Comparison of ENCODE assay signal across 1 cellular context in the genomic region with DNA sequence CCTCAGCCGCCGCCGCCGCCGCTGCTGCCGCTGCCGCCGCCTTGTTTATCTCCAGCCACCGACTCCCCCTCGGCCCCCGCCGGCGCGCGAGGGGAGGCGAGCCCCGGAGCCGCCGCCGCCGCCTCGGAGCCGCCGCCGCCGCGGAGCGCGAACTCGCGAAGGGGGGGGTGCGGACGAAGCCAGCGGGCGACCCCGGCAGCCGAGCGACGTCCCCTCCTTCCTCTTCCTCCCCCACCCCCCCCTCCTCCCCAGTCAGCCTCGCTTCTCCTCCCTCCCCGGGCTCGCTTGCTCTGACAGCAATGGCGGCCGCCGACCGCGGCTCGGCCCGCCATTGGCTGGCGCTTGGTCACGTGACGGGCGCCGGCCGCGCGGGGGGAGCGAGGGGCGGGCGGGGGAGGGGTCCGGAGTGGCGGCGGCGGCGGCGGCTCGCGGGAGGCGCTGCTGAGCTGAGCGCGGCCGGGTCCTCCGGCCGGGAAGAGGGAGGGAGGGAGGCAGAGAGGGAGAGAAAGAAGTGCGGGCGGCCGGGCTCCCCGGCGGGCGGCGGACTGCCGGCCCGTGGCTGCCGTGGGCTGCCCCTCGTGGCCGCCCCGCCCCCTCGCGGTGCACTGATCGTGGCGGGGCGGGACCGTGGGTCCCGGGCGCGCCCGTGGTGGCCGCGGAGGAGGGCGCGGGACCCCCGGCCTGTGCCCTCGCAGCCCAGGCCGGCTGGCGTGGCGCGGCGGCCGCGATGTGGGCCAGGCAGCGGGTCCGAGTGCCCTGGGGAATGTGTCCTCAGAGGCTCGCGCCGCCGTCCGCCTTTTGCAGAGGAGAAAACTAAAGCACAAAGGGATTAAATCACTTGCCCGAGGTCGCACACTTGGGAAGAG.
A peak's percentile ranks its signal among the peaks of the same experiment; 100 is the strongest.
TF ChIP-seq lines count a peak whose summit lies in the region.

MED13L (minus strand) TSS at position 301 of the 866 bp plus-strand sequence. CDS start 562 bp downstream, outside the sequence.

TF ChIP-seq in K562, 482 proteins besides CTCF, POLR2A, EP300 and RAD21 (continued from another document and continues in another):
- TF ChIP-seq, protein P1, sequence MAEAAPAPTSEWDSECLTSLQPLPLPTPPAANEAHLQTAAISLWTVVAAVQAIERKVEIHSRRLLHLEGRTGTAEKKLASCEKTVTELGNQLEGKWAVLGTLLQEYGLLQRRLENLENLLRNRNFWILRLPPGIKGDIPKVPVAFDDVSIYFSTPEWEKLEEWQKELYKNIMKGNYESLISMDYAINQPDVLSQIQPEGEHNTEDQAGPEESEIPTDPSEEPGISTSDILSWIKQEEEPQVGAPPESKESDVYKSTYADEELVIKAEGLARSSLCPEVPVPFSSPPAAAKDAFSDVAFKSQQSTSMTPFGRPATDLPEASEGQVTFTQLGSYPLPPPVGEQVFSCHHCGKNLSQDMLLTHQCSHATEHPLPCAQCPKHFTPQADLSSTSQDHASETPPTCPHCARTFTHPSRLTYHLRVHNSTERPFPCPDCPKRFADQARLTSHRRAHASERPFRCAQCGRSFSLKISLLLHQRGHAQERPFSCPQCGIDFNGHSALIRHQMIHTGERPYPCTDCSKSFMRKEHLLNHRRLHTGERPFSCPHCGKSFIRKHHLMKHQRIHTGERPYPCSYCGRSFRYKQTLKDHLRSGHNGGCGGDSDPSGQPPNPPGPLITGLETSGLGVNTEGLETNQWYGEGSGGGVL (CRISPR knock-in tag; IDR thresholded peaks at IDR 0.05), result no peak
- TF ChIP-seq CEBPB (tag; IDR thresholded peaks at IDR 0.05) (no peak), REST (CRISPR knock-in tag; IDR thresholded peaks at IDR 0.05; ENCODE audit: low read depth) (0 out of 2 replicates have a peak, but pooled peaks have one; percentile 43), ZFX (CRISPR knock-in tag; IDR thresholded peaks at IDR 0.05) (peak; percentile 41; the same call in 1 of the 2 replicates), ELF1 (tag; IDR thresholded peaks at IDR 0.05) (0 out of 2 replicates have a peak, but pooled peaks have one; percentile 42), POLR2G (IDR thresholded peaks at IDR 0.05; ENCODE audit: low read depth, low read length) (peak; percentile 86), ERF (CRISPR knock-in tag; IDR thresholded peaks at IDR 0.05) (peak; percentile 77; the same call in 1 of the 2 replicates), UBTF (IDR thresholded peaks at IDR 0.05; ENCODE audit: borderline replicate concordance in 1 of 2, low read depth in 2 of 2, low read length in 2 of 2) (peak in 1 of 2 experiments; percentile 39; a peak in 1 of 4 replicates), ZBTB7A (IDR thresholded peaks at IDR 0.05; ENCODE audit: borderline replicate concordance, control insufficient read depth, low read depth, low read length) (peak; percentile 85; the same call in 1 of the 2 replicates), CXXC5 (CRISPR knock-in tag; IDR thresholded peaks at IDR 0.05) (peak; percentile 79), HES1 (IDR thresholded peaks at IDR 0.05; ENCODE audit: low read depth) (no peak), DPF2 (IDR thresholded peaks at IDR 0.05) (no peak), ZNF395 (CRISPR knock-in tag; IDR thresholded peaks at IDR 0.05) (peak; percentile 93; the same call in 1 of the 2 replicates), VEZF1 (CRISPR knock-in tag; IDR thresholded peaks at IDR 0.05) (peak; percentile 99), USF2 (CRISPR knock-in tag; IDR thresholded peaks at IDR 0.05) (peak; percentile 90), SAFB (IDR thresholded peaks at IDR 0.05; ENCODE audit: borderline replicate concordance, low read depth, low read length) (peak; percentile 68), TOE1 (IDR thresholded peaks at IDR 0.05; ENCODE audit: borderline replicate concordance) (peak; percentile 88), TOE1 (CRISPR knock-in tag; IDR thresholded peaks at IDR 0.05; ENCODE audit: borderline replicate concordance, low read depth) (no peak), NFYB (IDR thresholded peaks at IDR 0.05; ENCODE audit: extremely low read depth, insufficient read length) (peak; percentile 50), PHF8 (IDR thresholded peaks at IDR 0.05; ENCODE audit: borderline replicate concordance, low read length) (peak; percentile 58; the same call in 1 of the 2 replicates), TAF1 (IDR thresholded peaks at IDR 0.05; ENCODE audit: control insufficient read depth, extremely low read depth, insufficient read depth, low read length, severe bottlenecking) (peak; percentile 77), SLC30A9 (CRISPR knock-in tag; IDR thresholded peaks at IDR 0.05) (no peak), THAP12 (CRISPR knock-in tag; IDR thresholded peaks at IDR 0.05) (peak; percentile 78), MYC (IDR thresholded peaks at IDR 0.05; ENCODE audit: low read depth, low read length) (peak; percentile 20; the same call in 1 of the 2 replicates), MYC (CRISPR knock-in tag; IDR thresholded peaks at IDR 0.05; ENCODE audit: borderline replicate concordance, low read depth) (no peak), KDM2B (CRISPR knock-in tag; IDR thresholded peaks at IDR 0.05) (no peak), BHLHE40 (IDR thresholded peaks at IDR 0.05; ENCODE audit: low read length) (peak; percentile 34; the same call in 1 of the 2 replicates)
- TF ChIP-seq, protein P2, sequence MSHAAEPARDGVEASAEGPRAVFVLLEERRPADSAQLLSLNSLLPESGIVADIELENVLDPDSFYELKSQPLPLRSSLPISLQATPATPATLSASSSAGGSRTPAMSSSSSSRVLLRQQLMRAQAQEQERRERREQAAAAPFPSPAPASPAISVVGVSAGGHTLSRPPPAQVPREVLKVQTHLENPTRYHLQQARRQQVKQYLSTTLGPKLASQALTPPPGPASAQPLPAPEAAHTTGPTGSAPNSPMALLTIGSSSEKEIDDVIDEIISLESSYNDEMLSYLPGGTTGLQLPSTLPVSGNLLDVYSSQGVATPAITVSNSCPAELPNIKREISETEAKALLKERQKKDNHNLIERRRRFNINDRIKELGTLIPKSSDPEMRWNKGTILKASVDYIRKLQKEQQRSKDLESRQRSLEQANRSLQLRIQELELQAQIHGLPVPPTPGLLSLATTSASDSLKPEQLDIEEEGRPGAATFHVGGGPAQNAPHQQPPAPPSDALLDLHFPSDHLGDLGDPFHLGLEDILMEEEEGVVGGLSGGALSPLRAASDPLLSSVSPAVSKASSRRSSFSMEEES (CRISPR knock-in tag; IDR thresholded peaks at IDR 0.05), result peak; percentile 96
